Comparison of ENCODE assay signal across 27 cellular contexts in genomic region chr10:115628616-115629015, GRCh38.
"Had no signal": no experiment of that assay in that cellular context is flagged by ENCODE, and none has a peak within 500 bp of the region (broad histone marks: within the 10 kb centered on the region; RNA-seq: fewer than 3 reads in every experiment).

No MANE protein-coding gene starts in this region.

- FAIRE-seq: urothelium cell line had no signal

- ATAC-seq: stimulated activated effector memory CD8-positive, alpha-beta T cell treated with anti-CD3 and anti-CD28 coated beads, Interleukin-12 subunit alpha, Interleukin-12 subunit beta, amount 100 ng/mL, for 72 hours; stimulated activated memory B cell treated with anti-CD40 and anti-IgM and Interleukin-4, amounts not matched to agents 10 μg/mL and 1 μg/mL and 100 μg/mL, for 72 hours; stimulated activated naive B cell treated with anti-CD40 and anti-IgM and Interleukin-4, amounts not matched to agents 10 μg/mL and 1 μg/mL and 100 μg/mL, for 72 hours; stimulated activated naive CD8-positive, alpha-beta T cell treated with anti-CD3 and anti-CD28 coated beads, Interleukin-15, amount 100 ng/mL, for 72 hours; stimulated activated naive CD8-positive, alpha-beta T cell treated with anti-CD3 and anti-CD28 coated beads, Interleukin-15, Interleukin-2, amounts not matched to agents 100 U/mL and 50 U/mL, for 24 hours; upper lobe of right lung had no signal

- H3K4me1 ChIP-seq: stomach, suprapubic skin, testis, thyroid gland, tibial artery, tibial nerve, transverse colon, upper lobe of left lung, upper lobe of right lung, uterus, vagina had no signal

- H3K9me3 ChIP-seq: suprapubic skin, testis, thoracic aorta, thyroid gland, tibial artery, tibial nerve, transverse colon, upper lobe of left lung, upper lobe of right lung, uterus, vagina had no signal

- H3K27ac ChIP-seq: stomach, suprapubic skin, testis, thoracic aorta, thyroid gland, tibial artery, tibial nerve, transverse colon, upper lobe of left lung, upper lobe of right lung, uterus, vagina had no signal

- H3K27me3 ChIP-seq: stomach, suprapubic skin, testis, thyroid gland, tibial artery, tibial nerve, transverse colon, upper lobe of left lung, upper lobe of right lung, uterus, vagina had no signal

- H3K36me3 ChIP-seq: stomach, suprapubic skin, thoracic aorta, thyroid gland, tibial artery, tibial nerve, transverse colon, upper lobe of left lung, upper lobe of right lung, uterus, vagina had no signal

- DNase-seq: stimulated activated CD4-positive, alpha-beta T cell treated with anti-CD3 and anti-CD28 coated beads, Interleukin-2, amount 100 ng/mL, for 48 hours; stimulated activated CD4-positive, alpha-beta T cell treated with anti-CD3 and anti-CD28 coated beads, Interleukin-4, amount 100 ng/mL, for 1 hour; stimulated activated CD4-positive, alpha-beta T cell treated with anti-CD3 and anti-CD28 coated beads, Interleukin-4, amount 100 ng/mL, for 24 hours; stimulated activated CD4-positive, alpha-beta T cell treated with anti-CD3 and anti-CD28 coated beads, Interleukin-4, amount 100 ng/mL, for 4 hours; stimulated activated CD8-positive, alpha-beta memory T cell treated with anti-CD3 and anti-CD28 coated beads, Interleukin-4, amount 100 ng/mL, for 48 hours; stimulated activated naive B cell treated with anti-CD40 and anti-IgM and Interleukin-4, amounts not matched to agents 10 μg/mL and 1 μg/mL and 100 μg/mL, for 72 hours; stimulated activated naive CD4-positive, alpha-beta T cell; stimulated activated naive CD4-positive, alpha-beta T cell treated with Interleukin-2 at 50 U/mL for 16 hours; stimulated activated naive CD8-positive, alpha-beta T cell treated with anti-CD3 and anti-CD28 coated beads, Interleukin-15, amount 100 ng/mL, for 72 hours; stimulated activated naive CD8-positive, alpha-beta T cell treated with anti-CD3 and anti-CD28 coated beads, Interleukin-15, Interleukin-2, amounts not matched to agents 100 U/mL and 50 U/mL, for 24 hours; stomach; substantia nigra; testis; thyroid gland; tibial artery; transverse colon; trophoblast cell; upper lobe of left lung; upper lobe of right lung; uterus had no signal

- H3K4me3 ChIP-seq: stomach, suprapubic skin, testis, thoracic aorta, thyroid gland, tibial artery, tibial nerve, transverse colon, upper lobe of left lung, upper lobe of right lung, uterus, vagina had no signal
